In the genomic region with DNA sequence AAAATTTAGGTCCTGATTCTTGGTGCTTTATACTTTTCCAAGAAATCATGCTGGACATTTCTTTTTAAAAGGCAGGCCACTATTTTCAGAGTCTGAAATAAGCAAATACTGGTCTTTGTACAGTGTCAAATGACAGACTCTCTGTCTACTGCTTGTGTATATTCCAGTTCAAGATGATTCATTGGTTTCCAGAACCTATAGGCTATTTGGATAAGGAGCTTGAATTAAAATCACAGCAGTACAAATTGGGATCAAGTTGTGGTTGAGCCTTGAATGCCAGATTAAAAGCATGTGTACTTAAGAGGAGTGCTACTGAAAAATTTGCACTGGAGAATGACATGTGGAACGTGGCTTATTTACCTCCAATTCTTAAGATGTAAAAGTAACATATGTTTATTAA, we compare ENCODE assay signal across 10 cellular contexts. TPM values are rescaled to one million over a fixed set of nuclear protein-coding genes. Genes with fewer than 3 reads are reported as not detected.
DNase-seq lines count a peak whose midpoint lies in the region; ATAC-seq and TF ChIP-seq lines count a peak whose summit lies in the region.
"Had no signal": no experiment of that assay in that cellular context is flagged by ENCODE, and none has a peak within 500 bp of the region (broad histone marks: within the 10 kb centered on the region; RNA-seq: fewer than 3 reads in every experiment).

No MANE protein-coding gene starts in this region.

- DNase-seq in activated T-cell treated with anti-CD3 and anti-CD28 coated beads, Interleukin-2, amount 50 U/mL, for 24 hours, result no peak
- no peak for DNase-seq in activated T-cell treated with anti-CD3 and anti-CD28 coated beads, Interleukin-2, amount 50 U/mL, for 1 hour
- DNase-seq in OCI-LY7 (ENCODE audit: low spot score) (no peak), fibroblast of mammary gland (ENCODE audit: low read depth) (peak; percentile 67), ecto neural progenitor cell (ENCODE audit: low spot score) (no peak), NCI-H446 (lab: John Stamatoyannopoulos, UW) (no peak), ovary (no peak)
- DNase-seq: BE2C had no signal

- no peak overlapping the region for H3K27ac ChIP-seq in OCI-LY7 (ENCODE audit: low read depth, low read length, poor library complexity, severe bottlenecking)
- H3K27ac ChIP-seq in ovary, result no peak overlapping the region
- H3K27ac ChIP-seq: VCaP had no signal

- no peaks in the 10 kb centered on the region for H3K27me3 Mint-ChIP-seq in activated T-cell treated with anti-CD3 and anti-CD28 coated beads, Interleukin-2, amount 50 U/mL, for 24 hours
- no peaks in the 10 kb centered on the region for H3K27me3 Mint-ChIP-seq in stimulated activated memory B cell treated with anti-CD40 and anti-IgM and Interleukin-4, amounts not matched to agents 10 μg/mL and 1 μg/mL and 100 μg/mL, for 72 hours

- H3K9me3 ChIP-seq in OCI-LY7 (ENCODE audit: low read length) (no peaks in the 10 kb centered on the region), ovary (no peaks in the 10 kb centered on the region)
- H3K9me3 ChIP-seq: BE2C had no signal

- H3K4me1 ChIP-seq in OCI-LY7 (ENCODE audit: insufficient read depth, low read length, poor library complexity, severe bottlenecking) (peaks cover 84% of the 10 kb centered on the region), ovary (ENCODE audit: insufficient read depth) (peaks cover 11% of the 10 kb centered on the region)

- peaks cover 87% of the 10 kb centered on the region for H3K4me1 Mint-ChIP-seq in activated T-cell treated with anti-CD3 and anti-CD28 coated beads, Interleukin-2, amount 50 U/mL, for 24 hours (ENCODE audit: low read depth)
- H3K4me1 Mint-ChIP-seq in stimulated activated memory B cell treated with anti-CD40 and anti-IgM and Interleukin-4, amounts not matched to agents 10 μg/mL and 1 μg/mL and 100 μg/mL, for 72 hours, result peaks cover 84% of the 10 kb centered on the region

- no peak overlapping the region for H2AFZ ChIP-seq in OCI-LY7 (ENCODE audit: low read length)

- H3K9me3 Mint-ChIP-seq in activated T-cell treated with anti-CD3 and anti-CD28 coated beads, Interleukin-2, amount 50 U/mL, for 24 hours, result no peaks in the 10 kb centered on the region
- H3K9me3 Mint-ChIP-seq in stimulated activated memory B cell treated with anti-CD40 and anti-IgM and Interleukin-4, amounts not matched to agents 10 μg/mL and 1 μg/mL and 100 μg/mL, for 72 hours, result no peaks in the 10 kb centered on the region

- TF ChIP-seq POLR2A in ovary (IDR thresholded peaks at IDR 0.05), result no peak

- H3K79me2 ChIP-seq in OCI-LY7 (ENCODE audit: insufficient read depth, low read depth, low read length), result peaks cover 100% of the 10 kb centered on the region

- H3K4me3 Mint-ChIP-seq in activated T-cell treated with anti-CD3 and anti-CD28 coated beads, Interleukin-2, amount 50 U/mL, for 24 hours, result peak overlapping the region; percentile 30
- no peak overlapping the region for H3K4me3 Mint-ChIP-seq in stimulated activated memory B cell treated with anti-CD40 and anti-IgM and Interleukin-4, amounts not matched to agents 10 μg/mL and 1 μg/mL and 100 μg/mL, for 72 hours

- no peak for TF ChIP-seq CTCF in OCI-LY7 (conservative IDR thresholded peaks at IDR 0.05; ENCODE audit: low read length)
- TF ChIP-seq CTCF in fibroblast of mammary gland (conservative IDR thresholded peaks at IDR 0.05; ENCODE audit: control insufficient read depth, insufficient read depth, low read depth, low read length), result no peak
- no peak for TF ChIP-seq CTCF in ovary (IDR thresholded peaks at IDR 0.05)

- TSS peak; percentile 0 for BruUV-seq in OCI-LY7 (replicated peaks; lab: Mats Ljungman, UMichigan)

- POLR2A ChIA-PET in OCI-LY7 (lab: Charles Lee), result interaction anchor here (1.0 to 1.5 kb wide), 2 partner anchors 10 to 34 kb away, joined by 3 to 7 read pairs; no protein-coding TSS in a partner anchor

- H3K4me3 ChIP-seq in OCI-LY7 (ENCODE audit: low read depth, low read length, poor library complexity, severe bottlenecking), result no peak overlapping the region
- no peak overlapping the region for H3K4me3 ChIP-seq in fibroblast of mammary gland (ENCODE audit: control insufficient read depth, low read depth, low read length)
- no peak overlapping the region for H3K4me3 ChIP-seq in ovary

- H3K9me2 ChIP-seq in OCI-LY7 (ENCODE audit: insufficient read depth, low read length), result no peaks in the 10 kb centered on the region

- ATAC-seq in stimulated activated memory B cell treated with anti-CD40 and anti-IgM and Interleukin-4, amounts not matched to agents 10 μg/mL and 1 μg/mL and 100 μg/mL, for 72 hours, result no peak

- 43 to 46% (median 44%) methylated on average over 1 of the region's 1 CpG for WGBS in ovary, 3 donors

- CTCF ChIA-PET in OCI-LY7 (lab: Charles Lee; ENCODE audit: unreplicated experiment), result no interaction called here

- H4K20me1 ChIP-seq in OCI-LY7 (ENCODE audit: insufficient read depth, low read length), result peaks cover 68% of the 10 kb centered on the region

- intact Hi-C loops in OCI-LY7 (cut with micrococcal nuclease; ENCODE audit: unreplicated experiment) (no loop called here), ovary (cut with DNase I) (no loop called here)

- H3K36me3 Mint-ChIP-seq in activated T-cell treated with anti-CD3 and anti-CD28 coated beads, Interleukin-2, amount 50 U/mL, for 24 hours (ENCODE audit: low read depth), result peaks cover 58% of the 10 kb centered on the region
- peaks cover 6% of the 10 kb centered on the region for H3K36me3 Mint-ChIP-seq in stimulated activated memory B cell treated with anti-CD40 and anti-IgM and Interleukin-4, amounts not matched to agents 10 μg/mL and 1 μg/mL and 100 μg/mL, for 72 hours

- TF ChIP-seq EP300 in ovary (IDR thresholded peaks at IDR 0.05), result no peak

- H3K4me2 ChIP-seq in OCI-LY7 (ENCODE audit: low read length), result peak overlapping the region; percentile 10; the same call in 1 of the 2 replicates

- no peaks in the 10 kb centered on the region for H3K27me3 ChIP-seq in ovary
- H3K27me3 ChIP-seq: BE2C had no signal

- H3K36me3 ChIP-seq in OCI-LY7 (ENCODE audit: insufficient read depth, low read length) (peaks cover 23% of the 10 kb centered on the region), ovary (no peaks in the 10 kb centered on the region)
- H3K36me3 ChIP-seq: BE2C had no signal

- H3K27ac Mint-ChIP-seq in activated T-cell treated with anti-CD3 and anti-CD28 coated beads, Interleukin-2, amount 50 U/mL, for 24 hours, result peak overlapping the region; percentile 79
- peak overlapping the region; percentile 60 for H3K27ac Mint-ChIP-seq in stimulated activated memory B cell treated with anti-CD40 and anti-IgM and Interleukin-4, amounts not matched to agents 10 μg/mL and 1 μg/mL and 100 μg/mL, for 72 hours

RNA-seq across cellular contexts. Expression of a gene that starts 10.7 kb away (rescaled TPM):
- 50.1 and 52.5 TPM in 2 replicates for total RNA-seq in OCI-LY7 (2014; rRNA removed; shearing (Covaris generic))
- total RNA-seq in OCI-LY7 (2022), result 68.0 and 72.8 TPM in 2 replicates
- total RNA-seq in ovary, result 100 to 1,000 TPM in 6 of 7 donors, 10 to 100 TPM in 1; 97.4 to 152 (median 113) TPM
- polyA plus RNA-seq in ovary, result 10 to 100 TPM; 35.2 to 56.8 TPM
